ENCODE assay signal across 1 cellular context in genomic region chr12:12611512-12612306, GRCh38.
TF ChIP-seq lines count a peak whose summit lies in the region.

Gene CREBL2 (plus strand): TSS chr12:12611876. CDS start chr12:12612173, 297 bp downstream.

TF ChIP-seq in K562, 482 proteins besides CTCF, POLR2A, EP300 and RAD21 (continued from another document):
- TF ChIP-seq E4F1 (CRISPR knock-in tag; IDR thresholded peaks at IDR 0.05; ENCODE audit: borderline replicate concordance) (no peak), NR2F6 (CRISPR knock-in tag; IDR thresholded peaks at IDR 0.05) (no peak), PCBP1 (IDR thresholded peaks at IDR 0.05; ENCODE audit: low read depth, low read length, poor library complexity, severe bottlenecking) (no peak), ZNF197 (CRISPR knock-in tag; IDR thresholded peaks at IDR 0.05; ENCODE audit: low read depth) (peak; percentile 76; the same call in 1 of the 2 replicates), ZNF184 (CRISPR knock-in tag; IDR thresholded peaks at IDR 0.05) (no peak), MEF2A (IDR thresholded peaks at IDR 0.05; ENCODE audit: control insufficient read depth, low read depth, low read length) (no peak), THRAP3 (IDR thresholded peaks at IDR 0.05; ENCODE audit: borderline replicate concordance) (no peak), ZNF766 (CRISPR knock-in tag; conservative IDR thresholded peaks at IDR 0.05) (peak; percentile 66; the same call in 1 of the 2 replicates), CEBPB (tag; IDR thresholded peaks at IDR 0.05) (no peak), MECOM (CRISPR knock-in tag; IDR thresholded peaks at IDR 0.05) (no peak)
- TF ChIP-seq, protein P1, sequence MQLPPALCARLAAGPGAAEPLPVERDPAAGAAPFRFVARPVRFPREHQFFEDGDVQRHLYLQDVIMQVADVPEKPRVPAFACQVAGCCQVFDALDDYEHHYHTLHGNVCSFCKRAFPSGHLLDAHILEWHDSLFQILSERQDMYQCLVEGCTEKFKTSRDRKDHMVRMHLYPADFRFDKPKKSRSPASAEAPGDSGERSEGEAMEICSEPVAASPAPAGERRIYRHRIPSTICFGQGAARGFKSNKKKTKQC (CRISPR knock-in tag; IDR thresholded peaks at IDR 0.05): peak; percentile 50; the same call in 1 of the 2 replicates
- TF ChIP-seq, protein P2, sequence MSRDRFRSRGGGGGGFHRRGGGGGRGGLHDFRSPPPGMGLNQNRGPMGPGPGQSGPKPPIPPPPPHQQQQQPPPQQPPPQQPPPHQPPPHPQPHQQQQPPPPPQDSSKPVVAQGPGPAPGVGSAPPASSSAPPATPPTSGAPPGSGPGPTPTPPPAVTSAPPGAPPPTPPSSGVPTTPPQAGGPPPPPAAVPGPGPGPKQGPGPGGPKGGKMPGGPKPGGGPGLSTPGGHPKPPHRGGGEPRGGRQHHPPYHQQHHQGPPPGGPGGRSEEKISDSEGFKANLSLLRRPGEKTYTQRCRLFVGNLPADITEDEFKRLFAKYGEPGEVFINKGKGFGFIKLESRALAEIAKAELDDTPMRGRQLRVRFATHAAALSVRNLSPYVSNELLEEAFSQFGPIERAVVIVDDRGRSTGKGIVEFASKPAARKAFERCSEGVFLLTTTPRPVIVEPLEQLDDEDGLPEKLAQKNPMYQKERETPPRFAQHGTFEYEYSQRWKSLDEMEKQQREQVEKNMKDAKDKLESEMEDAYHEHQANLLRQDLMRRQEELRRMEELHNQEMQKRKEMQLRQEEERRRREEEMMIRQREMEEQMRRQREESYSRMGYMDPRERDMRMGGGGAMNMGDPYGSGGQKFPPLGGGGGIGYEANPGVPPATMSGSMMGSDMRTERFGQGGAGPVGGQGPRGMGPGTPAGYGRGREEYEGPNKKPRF (IDR thresholded peaks at IDR 0.05; ENCODE audit: low read depth, low read length): no peak
